ENCODE assay signal across 8 cellular contexts in the genomic region with DNA sequence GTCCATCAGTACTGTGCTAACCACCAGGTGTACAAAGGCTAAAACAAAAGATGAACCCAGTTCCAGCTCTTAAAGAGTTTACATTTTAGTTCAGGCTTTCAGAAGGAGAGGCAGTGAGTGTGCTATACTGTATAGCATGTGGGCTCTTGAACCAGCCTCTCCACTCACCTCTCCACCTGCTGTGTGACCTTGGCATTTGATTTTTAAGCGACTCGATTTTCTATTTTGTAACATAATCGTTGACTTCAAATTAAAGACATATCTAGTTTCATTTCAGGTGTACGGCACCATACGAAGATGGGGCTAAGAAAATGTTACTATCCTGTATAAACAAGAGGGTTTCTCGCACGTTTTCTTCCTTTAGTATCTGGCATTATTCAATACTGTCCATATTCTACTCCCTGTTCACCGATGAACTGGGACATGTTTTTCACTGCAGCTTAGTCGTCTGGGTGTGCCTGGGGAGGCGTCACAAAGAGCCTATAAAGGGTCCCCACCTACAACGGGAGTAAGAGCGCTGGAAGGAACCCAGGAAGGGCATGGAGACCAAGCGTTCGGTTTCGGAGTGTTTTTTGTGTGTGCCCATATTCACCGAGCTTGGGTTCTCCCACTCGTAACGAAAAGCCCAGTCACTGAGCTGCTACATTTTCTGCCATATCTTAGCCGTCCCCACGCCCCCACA. TPM values are rescaled to one million over a fixed set of nuclear protein-coding genes. Genes with fewer than 3 reads are reported as not detected.
DNase-seq lines count a peak whose midpoint lies in the region; ATAC-seq and TF ChIP-seq lines count a peak whose summit lies in the region.

No MANE protein-coding gene starts in this region.

- peak overlapping the region; percentile 98 to 99 (median 99) for H3K4me3 Mint-ChIP-seq in CD8-positive, alpha-beta memory T cell

- intact Hi-C loops in mucosa of descending colon (cut with DNase I, micrococcal nuclease): no loop called here

- TF ChIP-seq CTCF in mucosa of descending colon (IDR thresholded peaks at IDR 0.05): no peak

- no peaks in the 10 kb centered on the region for H3K9me3 ChIP-seq in CD8-positive, alpha-beta memory T cell (ENCODE audit: low read length)
- H3K9me3 ChIP-seq in mucosa of descending colon: no peaks in the 10 kb centered on the region

- H3K36me3 ChIP-seq in CD8-positive, alpha-beta memory T cell (ENCODE audit: insufficient read depth, low read length): no peaks in the 10 kb centered on the region
- H3K36me3 ChIP-seq in mucosa of descending colon (ENCODE audit: low read depth): no peaks in the 10 kb centered on the region

- H3K4me1 ChIP-seq in CD8-positive, alpha-beta memory T cell (ENCODE audit: insufficient read depth, low read length): peaks cover 60% of the 10 kb centered on the region
- H3K4me1 ChIP-seq in mucosa of descending colon (ENCODE audit: low read depth): peaks cover 20% of the 10 kb centered on the region

- CTCF ChIA-PET in CD8-positive, alpha-beta memory T cell (lab: Charles Lee): interaction anchor here (0.6 to 1.0 kb wide), 3 partner anchors 8 to 66 kb away, joined by 3 to 5 read pairs (median 3); no protein-coding TSS in a partner anchor

- POLR2A ChIA-PET in CD8-positive, alpha-beta memory T cell (lab: Charles Lee): interaction anchor here (1.0 to 2.2 kb wide), 4 partner anchors 8 to 344 kb away, joined by 3 to 10 read pairs (median 5); a partner anchor contains a TSS

- peak overlapping the region; percentile 93 for H3K4me3 ChIP-seq in CD8-positive, alpha-beta memory T cell (ENCODE audit: low read length)
- H3K4me3 ChIP-seq in mucosa of descending colon: peak overlapping the region; percentile 79

- H3K9me3 Mint-ChIP-seq in CD8-positive, alpha-beta memory T cell: no peaks in the 10 kb centered on the region

- peak overlapping the region; percentile 94 to 100 (median 99) for H3K27ac Mint-ChIP-seq in CD8-positive, alpha-beta memory T cell

- H3K27ac ChIP-seq in CD8-positive, alpha-beta memory T cell (ENCODE audit: low read depth, low read length): peak overlapping the region; percentile 94

- peak; percentile 13 for ATAC-seq in GM19452 (IDR thresholded peaks at IDR 0.05; ENCODE audit: unreplicated experiment)
- ATAC-seq in HG03520 (IDR thresholded peaks at IDR 0.05; ENCODE audit: unreplicated experiment): peak; percentile 14
- ATAC-seq in mucosa of descending colon: peak; percentile 67

- H3K4me1 Mint-ChIP-seq in CD8-positive, alpha-beta memory T cell: peaks cover 51 to 64% (median 52%) of the 10 kb centered on the region in 3 donors

- H3K36me3 Mint-ChIP-seq in CD8-positive, alpha-beta memory T cell: peaks cover 0 to 23% (median 2%) of the 10 kb centered on the region in 3 donors

- peaks cover 0 to 3% of the 10 kb centered on the region in 2 donors for H3K27me3 Mint-ChIP-seq in CD8-positive, alpha-beta memory T cell

- DNase-seq in CD8-positive, alpha-beta memory T cell: peak in 1 of 5 donors; percentile 27
- DNase-seq in OCI-M1 (lab: John Stamatoyannopoulos, UW) (peak; percentile 82), mucosa of descending colon (peak in 1 of 3 donors; percentile 41), nucleus accumbens (lab: John Stamatoyannopoulos, UW) (no peak)
- DNase-seq in effector CD4-positive, alpha-beta T cell: peak; percentile 3
- DNase-seq in activated effector memory CD4-positive, alpha-beta T cell treated with Interleukin-2 at 50 U/mL for 16 hours: no peak

- no peaks in the 10 kb centered on the region for H3K27me3 ChIP-seq in CD8-positive, alpha-beta memory T cell (ENCODE audit: insufficient read depth, low read length, poor library complexity, severe bottlenecking)

RNA-seq across cellular contexts. Expression of a gene that starts 0.8 kb away (rescaled TPM):
- total RNA-seq in CD8-positive, alpha-beta memory T cell: 10 to 100 TPM; 90.9 to 99.0 TPM
- polyA plus RNA-seq in CD8-positive, alpha-beta memory T cell: 59.5 TPM
- total RNA-seq in mucosa of descending colon: 10 to 100 TPM; 62.5 to 78.3 (median 64.3) TPM

Comparison
In these comparisons a context has a peak if more than half of its experiments do, and no peak if none do; other contexts are left out.
1. DNase-seq: peak in OCI-M1 (single experiment) and effector CD4-positive, alpha-beta T cell (single experiment); none in activated effector memory CD4-positive, alpha-beta T cell treated with Interleukin-2 at 50 U/mL for 16 hours (single experiment) and nucleus accumbens (0 of 56).
2. ATAC-seq: peak in every context shown above with its lines; median percentile 67 in mucosa of descending colon; 14 in HG03520; 13 in GM19452.